Comparison of ENCODE assay signal across 28 cellular contexts in the genomic region with DNA sequence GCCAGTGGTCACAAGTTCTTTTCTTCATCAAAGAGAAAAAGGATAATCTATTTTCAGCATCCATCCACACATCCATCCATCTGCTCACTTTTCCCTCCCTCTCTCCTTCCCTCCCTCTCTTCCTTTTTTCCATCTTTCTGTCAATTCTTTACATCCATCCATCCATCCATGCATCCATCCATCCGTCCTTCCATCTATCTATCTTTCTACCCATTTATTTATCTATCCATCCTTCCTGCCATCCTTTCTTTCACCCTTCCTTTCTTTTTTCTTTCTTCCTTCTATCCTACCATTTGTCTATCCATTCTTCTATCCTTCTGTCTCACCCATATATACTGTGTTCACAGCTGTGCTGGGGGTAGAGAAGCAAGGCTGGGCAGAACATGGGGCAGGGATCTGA.
"Had no signal": no experiment of that assay in that cellular context is flagged by ENCODE, and none has a peak within 500 bp of the region (broad histone marks: within the 10 kb centered on the region; RNA-seq: fewer than 3 reads in every experiment).

No MANE protein-coding gene starts in this region.

- H3K4me3 Mint-ChIP-seq: activated CD4-positive, alpha-beta memory T cell treated with anti-CD3 and anti-CD28 coated beads, Interleukin-2, amount 10 ng/mL, durations not matched to agents 7 days and 5 days; activated CD4-positive, alpha-beta T cell treated with anti-CD3 and anti-CD28 coated beads, Interleukin-2, amount 10 ng/mL, durations not matched to agents 7 days and 5 days; activated naive CD4-positive, alpha-beta T cell treated with anti-CD3 and anti-CD28 coated beads, Interleukin-2, amount 10 ng/mL, durations not matched to agents 7 days and 5 days; activated naive CD8-positive, alpha-beta T cell treated with anti-CD3 and anti-CD28 coated beads, Interleukin-2, amount 10 ng/mL, durations not matched to agents 7 days and 5 days; activated T-cell treated with anti-CD3 and anti-CD28 coated beads, Interleukin-2, amount 50 U/mL, for 24 hours; activated T-cell treated with anti-CD3 and anti-CD28 coated beads, Interleukin-2, amount 50 U/mL, for 72 hours; brain; T-helper 1 cell treated with Interleukin-12 subunit alpha and Interleukin-12 subunit beta and Interleukin-4 antibody, amounts not matched to agents 30 μg/mL and 1 μg/mL, for 36 hours had no signal

- H3K36me3 Mint-ChIP-seq: activated naive CD4-positive, alpha-beta T cell treated with anti-CD3 and anti-CD28 coated beads, Interleukin-2, amount 10 ng/mL, durations not matched to agents 7 days and 5 days; activated naive CD4-positive, alpha-beta T cell treated with anti-CD3 and anti-CD28 coated beads, Interleukin-2, amount 50 U/mL, for 72 hours; activated naive CD8-positive, alpha-beta T cell treated with anti-CD3 and anti-CD28 coated beads, Interleukin-2, amount 10 ng/mL, durations not matched to agents 7 days and 5 days; brain had no signal

- H3K27me3 Mint-ChIP-seq: activated CD4-positive, alpha-beta memory T cell treated with anti-CD3 and anti-CD28 coated beads, Interleukin-2, amount 10 ng/mL, durations not matched to agents 7 days and 5 days; activated naive CD8-positive, alpha-beta T cell treated with anti-CD3 and anti-CD28 coated beads, Interleukin-2, amount 10 ng/mL, durations not matched to agents 7 days and 5 days had no signal

- H3K9me3 ChIP-seq: ascending aorta, breast epithelium, colonic mucosa, esophagus squamous epithelium, gastroesophageal sphincter, heart right ventricle had no signal

- H3K9me3 Mint-ChIP-seq: activated CD4-positive, alpha-beta memory T cell treated with anti-CD3 and anti-CD28 coated beads, Interleukin-2, amount 10 ng/mL, durations not matched to agents 7 days and 5 days; activated CD4-positive, alpha-beta T cell treated with anti-CD3 and anti-CD28 coated beads, Interleukin-2, amount 10 ng/mL, durations not matched to agents 7 days and 5 days; activated naive CD4-positive, alpha-beta T cell treated with anti-CD3 and anti-CD28 coated beads, Interleukin-2, amount 10 ng/mL, durations not matched to agents 7 days and 5 days; activated naive CD4-positive, alpha-beta T cell treated with anti-CD3 and anti-CD28 coated beads, Interleukin-2, amount 50 U/mL, for 72 hours; activated naive CD8-positive, alpha-beta T cell treated with anti-CD3 and anti-CD28 coated beads, Interleukin-2, amount 10 ng/mL, durations not matched to agents 7 days and 5 days; activated T-cell treated with anti-CD3 and anti-CD28 coated beads, Interleukin-2, amount 50 U/mL, for 24 hours; activated T-cell treated with anti-CD3 and anti-CD28 coated beads, Interleukin-2, amount 50 U/mL, for 72 hours; brain; T-helper 1 cell treated with Interleukin-12 subunit alpha and Interleukin-12 subunit beta and Interleukin-4 antibody, amounts not matched to agents 30 μg/mL and 1 μg/mL, for 36 hours had no signal

- H3K27me3 ChIP-seq: ascending aorta, breast epithelium, cardiac muscle cell, colonic mucosa, gastroesophageal sphincter, heart right ventricle had no signal

- H3K27ac Mint-ChIP-seq: activated CD4-positive, alpha-beta memory T cell treated with anti-CD3 and anti-CD28 coated beads, Interleukin-2, amount 10 ng/mL, durations not matched to agents 7 days and 5 days; activated CD4-positive, alpha-beta T cell treated with anti-CD3 and anti-CD28 coated beads, Interleukin-2, amount 10 ng/mL, durations not matched to agents 7 days and 5 days; activated naive CD4-positive, alpha-beta T cell treated with anti-CD3 and anti-CD28 coated beads, Interleukin-2, amount 10 ng/mL, durations not matched to agents 7 days and 5 days; activated naive CD4-positive, alpha-beta T cell treated with anti-CD3 and anti-CD28 coated beads, Interleukin-2, amount 50 U/mL, for 72 hours; activated naive CD8-positive, alpha-beta T cell treated with anti-CD3 and anti-CD28 coated beads, Interleukin-2, amount 10 ng/mL, durations not matched to agents 7 days and 5 days; activated T-cell treated with anti-CD3 and anti-CD28 coated beads, Interleukin-2, amount 50 U/mL, for 24 hours; activated T-cell treated with anti-CD3 and anti-CD28 coated beads, Interleukin-2, amount 50 U/mL, for 72 hours; T-helper 1 cell treated with Interleukin-12 subunit alpha and Interleukin-12 subunit beta and Interleukin-4 antibody, amounts not matched to agents 30 μg/mL and 1 μg/mL, for 36 hours had no signal

- DNase-seq: activated CD4-positive, alpha-beta memory T cell treated with anti-CD3 and anti-CD28 coated beads, Interleukin-2, amount 10 ng/mL, durations not matched to agents 7 days and 5 days; activated CD4-positive, alpha-beta T cell treated with anti-CD3 and anti-CD28 coated beads for 1 hour; activated CD4-positive, alpha-beta T cell treated with anti-CD3 and anti-CD28 coated beads for 4 hours; activated CD4-positive, alpha-beta T cell treated with anti-CD3 and anti-CD28 coated beads, Interleukin-2, amount 10 ng/mL, durations not matched to agents 7 days and 5 days; activated CD4-positive, alpha-beta T cell treated with anti-CD3 and anti-CD28 coated beads, Interleukin-2, amount 50 U/mL, for 4 hours; activated CD8-positive, alpha-beta memory T cell treated with anti-CD3 and anti-CD28 coated beads, Interleukin-2, amount 50 U/mL, for 48 hours; activated gamma-delta T cell; activated naive CD4-positive, alpha-beta T cell; activated naive CD4-positive, alpha-beta T cell treated with anti-CD3 and anti-CD28 coated beads, Interleukin-2, amount 10 ng/mL, durations not matched to agents 7 days and 5 days; activated naive CD8-positive, alpha-beta T cell treated with anti-CD3 and anti-CD28 coated beads, Interleukin-2, amount 10 ng/mL, durations not matched to agents 7 days and 5 days; activated T-cell treated with anti-CD3 and anti-CD28 coated beads for 4 hours; activated T-cell treated with anti-CD3 and anti-CD28 coated beads, Interleukin-2, amount 50 U/mL, for 24 hours; activated T-cell treated with anti-CD3 and anti-CD28 coated beads, Interleukin-2, amount 50 U/mL, for 72 hours; central memory CD4-positive, alpha-beta T cell; cerebellar nuclear complex; colonic mucosa; effector CD8-positive, alpha-beta T cell; esophagus squamous epithelium; foreskin melanocyte; heart right ventricle had no signal

- ATAC-seq: activated naive CD4-positive, alpha-beta T cell treated with anti-CD3 and anti-CD28 coated beads, Interleukin-2, amount 50 U/mL, for 72 hours; activated T-cell treated with anti-CD3 and anti-CD28 coated beads, Interleukin-2, amount 50 U/mL, for 72 hours; gastroesophageal sphincter; heart right ventricle had no signal

- H3K27ac ChIP-seq: ascending aorta, breast epithelium, cardiac muscle cell, colonic mucosa, epithelial cell of prostate, esophagus squamous epithelium, gastroesophageal sphincter, heart right ventricle had no signal
